9 cellular contexts compared by ENCODE assay signal in the genomic region with DNA sequence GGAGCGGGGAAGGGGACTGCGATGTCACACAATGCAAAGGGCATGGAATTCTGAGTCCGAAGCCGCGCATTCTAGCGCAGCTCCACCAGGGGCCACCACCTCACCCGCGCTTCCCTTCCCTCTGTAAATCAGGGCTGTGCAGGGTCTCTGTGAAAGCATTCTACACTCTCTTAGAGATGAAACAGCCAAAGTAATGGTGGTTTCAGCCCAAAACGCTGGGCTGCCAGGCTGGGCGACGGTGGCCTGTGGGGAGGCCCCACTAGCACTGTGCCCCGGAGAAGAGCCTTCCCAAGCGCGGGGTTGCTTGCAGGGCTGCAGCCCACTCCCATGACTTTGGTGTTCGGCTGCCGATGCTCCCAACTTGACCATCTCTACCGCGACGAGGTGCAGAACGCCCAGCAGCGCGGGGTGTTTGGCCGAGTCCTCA. TPM values are rescaled to one million over a fixed set of nuclear protein-coding genes. Genes with fewer than 3 reads are reported as not detected.
DNase-seq lines count a peak whose midpoint lies in the region; ATAC-seq, FAIRE-seq and TF ChIP-seq lines count a peak whose summit lies in the region.
"Had no signal": no experiment of that assay in that cellular context is flagged by ENCODE, and none has a peak within 500 bp of the region (broad histone marks: within the 10 kb centered on the region; RNA-seq: fewer than 3 reads in every experiment).

No MANE protein-coding gene starts in this region.

- DNase-seq in Right ventricle myocardium inferior (ENCODE audit: missing footprints), result peak; percentile 58
- no peak for DNase-seq in cardiac septum (ENCODE audit: low spot score)
- peak; percentile 31 for DNase-seq in RWPE1 (ENCODE audit: low spot score)
- DNase-seq in esophagus muscularis mucosa (ENCODE audit: extremely low spot score), result no peak
- peak in 2 of 6 donors; percentile 37 to 44 for DNase-seq in pancreas
- no peak for DNase-seq in foreskin melanocyte
- no peak for DNase-seq in NCI-H1436 (lab: John Stamatoyannopoulos, UW)
- no peak for DNase-seq in GM19239 (ENCODE audit: insufficient read length, low spot score)

- intact Hi-C loops in Right ventricle myocardium inferior (cut with DNase I) (no loop called here), cardiac septum (cut with DNase I) (no loop called here), esophagus muscularis mucosa (cut with DNase I) (loop anchor here (10.0 kb wide), 1 partner anchor 238 kb away; no protein-coding TSS in a partner anchor), pancreas (cut with DNase I) (no loop called here)

- no peak for ATAC-seq in Right ventricle myocardium inferior
- ATAC-seq in pancreas, result peak; percentile 31 to 76 (median 58)

- 49% methylated on average over 12 of the region's 23 CpGs for WGBS in esophagus muscularis mucosa
- WGBS in pancreas, 2 donors, result 11 to 14% methylated on average over 23 of the region's 23 CpGs

- H3K9me3 ChIP-seq in esophagus muscularis mucosa, result no peaks in the 10 kb centered on the region
- H3K9me3 ChIP-seq in pancreas, result no peaks in the 10 kb centered on the region

- H3K36me3 ChIP-seq in esophagus muscularis mucosa (peaks cover 0 to 29% (median 2%) of the 10 kb centered on the region in 4 donors), pancreas (no peaks in the 10 kb centered on the region)

- TF ChIP-seq EP300 in esophagus muscularis mucosa (IDR thresholded peaks at IDR 0.05), result no peak

- H3K4me3 ChIP-seq in esophagus muscularis mucosa (peak overlapping the region in 2 of 4 donors; percentile 29 to 40), pancreas (peak overlapping the region in 1 of 4 donors; percentile 32)

- H3K4me1 ChIP-seq in esophagus muscularis mucosa, result peaks cover 29 to 44% (median 33%) of the 10 kb centered on the region in 4 donors
- H3K4me1 ChIP-seq in pancreas, result peaks cover 0 to 14% (median 0%) of the 10 kb centered on the region in 3 donors

- POLR2A ChIA-PET in RWPE1 (lab: Yijun Ruan, JAX; ENCODE audit: low non-redundant PET), result no interaction called here

- H3K27ac ChIP-seq in RWPE1 (no peak overlapping the region), esophagus muscularis mucosa (replicated peaks in 1 of 4) (no peak overlapping the region), pancreas (no peak overlapping the region)

- CTCF ChIA-PET in RWPE1 (lab: Yijun Ruan, JAX), result interaction anchor here (0.9 to 1.1 kb wide), 2 partner anchors 9 to 98 kb away, joined by 3 read pairs; no protein-coding TSS in a partner anchor

- FAIRE-seq in pancreas (lab: Jason Lieb, UNC), result no peak
- FAIRE-seq in GM19239 (lab: Jason Lieb, UNC), result no peak
- FAIRE-seq: endometrium had no signal

- no peak for TF ChIP-seq POLR2A in esophagus muscularis mucosa (IDR thresholded peaks at IDR 0.05; ENCODE audit: low read depth)

- peak; percentile 77 for TF ChIP-seq CTCF in RWPE1 (conservative IDR thresholded peaks at IDR 0.05; ENCODE audit: low read depth)
- TF ChIP-seq CTCF in esophagus muscularis mucosa (IDR thresholded peaks at IDR 0.05), result peak; percentile 24 to 44 (median 25)
- TF ChIP-seq CTCF in pancreas (IDR thresholded peaks at IDR 0.05), result peak in 2 of 4 donors; percentile 21 to 24

- peaks cover 0 to 93% (median 36%) of the 10 kb centered on the region in 4 donors for H3K27me3 ChIP-seq in esophagus muscularis mucosa
- H3K27me3 ChIP-seq in pancreas, result peaks cover 0 to 4% (median 0%) of the 10 kb centered on the region in 4 donors

RNA-seq across cellular contexts. Expression of a gene that starts 11.4 kb away (rescaled TPM):
- total RNA-seq in Right ventricle myocardium inferior (not detected), cardiac septum (0.13 TPM), esophagus muscularis mucosa (under 1 TPM in 1 of 4 donors, not detected in 3; 0.42 TPM), pancreas (under 1 TPM in 5 of 6 donors, not detected in 1; 0.06 to 0.46 (median 0.20) TPM)
- 1 to 10 TPM in 1 of 2 donors, under 1 TPM in 1; 0.72 to 1.5 TPM for polyA plus RNA-seq in pancreas

RNA-seq across cellular contexts. Expression of a gene that starts 15.3 kb away (rescaled TPM):
- total RNA-seq in Right ventricle myocardium inferior (24.5 TPM), cardiac septum (28.5 TPM), esophagus muscularis mucosa (10 to 100 TPM; 13.1 to 25.3 (median 19.9) TPM), pancreas (10 to 100 TPM in 3 of 6 donors, 1 to 10 TPM in 3; 6.1 to 18.5 (median 10.1) TPM)
- polyA plus RNA-seq in pancreas, result 10 to 100 TPM; 23.6 to 29.0 TPM

RNA-seq across cellular contexts. Expression of a gene that starts 22.1 kb away (rescaled TPM):
- total RNA-seq in Right ventricle myocardium inferior (19.4 TPM), cardiac septum (26.5 TPM), esophagus muscularis mucosa (10 to 100 TPM in 3 of 4 donors, 1 to 10 TPM in 1; 3.7 to 20.2 (median 16.2) TPM), pancreas (1 to 10 TPM; 1.0 to 5.1 (median 3.1) TPM)
- polyA plus RNA-seq in pancreas, result 10 to 100 TPM in 1 of 2 donors, 1 to 10 TPM in 1; 6.0 to 12.5 TPM

RNA-seq across cellular contexts. Expression of a gene that starts 34.8 kb away (rescaled TPM):
- 97.3 TPM for total RNA-seq in Right ventricle myocardium inferior
- 61.9 TPM for total RNA-seq in cardiac septum
- total RNA-seq in esophagus muscularis mucosa, result 10 to 100 TPM; 29.8 to 71.7 (median 42.5) TPM
- 1 to 10 TPM; 1.4 to 4.4 (median 3.0) TPM for total RNA-seq in pancreas
- polyA plus RNA-seq in pancreas, result 10 to 100 TPM in 1 of 2 donors, 1 to 10 TPM in 1; 7.4 to 27.9 TPM

RNA-seq across cellular contexts. Expression of a gene that starts 35.4 kb away (rescaled TPM):
- total RNA-seq in Right ventricle myocardium inferior, result 5.5 TPM
- total RNA-seq in cardiac septum, result 5.2 TPM
- 1 to 10 TPM; 1.3 to 2.9 (median 2.1) TPM for total RNA-seq in esophagus muscularis mucosa
- total RNA-seq in pancreas, result 1 to 10 TPM in 1 of 6 donors, under 1 TPM in 5; 0.47 to 2.1 (median 0.71) TPM
- 1 to 10 TPM; 7.0 to 8.7 TPM for polyA plus RNA-seq in pancreas

Comparison
In these comparisons a context has a peak if more than half of its experiments do, and no peak if none do; other contexts are left out.
1. DNase-seq: peak in Right ventricle myocardium inferior (single experiment) and RWPE1 (single experiment); none in cardiac septum (single experiment), esophagus muscularis mucosa (single experiment), foreskin melanocyte (single experiment), NCI-H1436 (single experiment) and GM19239 (single experiment).